1 cellular context compared by ENCODE assay signal in the genomic region with DNA sequence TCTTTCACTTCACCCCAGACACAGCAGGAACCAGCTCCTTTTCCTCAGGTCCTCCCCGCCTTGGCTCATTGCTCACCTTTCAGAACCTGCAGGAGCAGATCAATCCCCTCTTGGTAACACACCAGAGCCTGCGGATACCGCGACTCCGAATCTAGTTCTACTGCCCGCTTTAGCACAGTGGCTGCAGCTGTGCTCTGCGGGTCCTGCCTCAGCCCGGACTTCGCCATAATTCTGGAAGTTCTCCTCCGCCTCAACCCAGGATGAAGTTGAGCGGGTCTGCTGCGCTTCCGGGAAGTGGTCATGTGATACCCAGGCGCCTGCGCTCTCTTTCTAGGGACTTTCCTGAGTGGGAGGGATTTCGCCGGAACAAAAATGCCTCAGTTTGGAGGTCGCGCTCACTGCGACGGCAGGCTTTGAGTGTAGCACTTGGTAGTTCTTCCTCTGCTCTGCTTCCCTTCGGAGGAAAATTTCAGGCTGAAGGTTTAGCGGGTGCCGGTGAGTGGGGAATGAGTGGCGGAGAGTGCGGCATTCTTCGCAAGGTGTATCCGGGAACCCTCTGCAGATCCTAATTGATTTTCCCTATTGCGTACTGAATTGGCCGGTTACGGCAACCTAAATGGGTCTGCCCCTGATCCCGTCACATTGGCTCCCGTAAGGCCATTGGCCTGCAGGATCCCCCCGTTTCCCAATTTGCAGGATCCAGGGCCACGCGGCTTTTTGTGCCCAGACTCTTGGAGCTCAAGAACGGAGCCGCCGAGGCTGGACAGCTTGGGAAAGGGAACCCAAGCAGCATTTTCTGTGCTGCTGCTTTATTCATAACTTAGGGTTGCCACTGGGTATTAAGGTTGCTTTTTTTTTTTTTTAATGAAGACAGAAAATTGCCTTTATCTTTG.
A peak's percentile ranks its signal among the peaks of the same experiment; 100 is the strongest.
TF ChIP-seq lines count a peak whose summit lies in the region.

Gene MITD1, minus strand, starts transcription at position 304 of the 893 bp plus-strand sequence. Its CDS starts 77 bp downstream, at position 227.
Gene MRPL30, plus strand, starts transcription at position 430 of the 893 bp plus-strand sequence. CDS start 5,020 bp downstream, outside the sequence.

TF ChIP-seq in GM12878, 131 proteins besides CTCF, POLR2A, EP300 and RAD21 (continued from another document and continues in another):
- TF ChIP-seq REST (IDR thresholded peaks at IDR 0.05; ENCODE audit: low read depth, low read length): no peak
- peak; percentile 97 for TF ChIP-seq RB1 (IDR thresholded peaks at IDR 0.05; ENCODE audit: borderline replicate concordance)
- no peak for TF ChIP-seq ZNF622 (IDR thresholded peaks at IDR 0.05)
- TF ChIP-seq IKZF2 (IDR thresholded peaks at IDR 0.05): peak; percentile 85 to 88
- peak; percentile 95 for TF ChIP-seq STAT1 (conservative IDR thresholded peaks at IDR 0.05)
- no peak for TF ChIP-seq TCF7 (IDR thresholded peaks at IDR 0.05; ENCODE audit: borderline replicate concordance)
- TF ChIP-seq TARDBP (IDR thresholded peaks at IDR 0.05; ENCODE audit: borderline replicate concordance): 0 out of 2 replicates have a peak, but pooled peaks have one; percentile 78
- TF ChIP-seq STAT3 (IDR thresholded peaks at IDR 0.05; ENCODE audit: low read depth, low read length): no peak
- TF ChIP-seq, protein P1, sequence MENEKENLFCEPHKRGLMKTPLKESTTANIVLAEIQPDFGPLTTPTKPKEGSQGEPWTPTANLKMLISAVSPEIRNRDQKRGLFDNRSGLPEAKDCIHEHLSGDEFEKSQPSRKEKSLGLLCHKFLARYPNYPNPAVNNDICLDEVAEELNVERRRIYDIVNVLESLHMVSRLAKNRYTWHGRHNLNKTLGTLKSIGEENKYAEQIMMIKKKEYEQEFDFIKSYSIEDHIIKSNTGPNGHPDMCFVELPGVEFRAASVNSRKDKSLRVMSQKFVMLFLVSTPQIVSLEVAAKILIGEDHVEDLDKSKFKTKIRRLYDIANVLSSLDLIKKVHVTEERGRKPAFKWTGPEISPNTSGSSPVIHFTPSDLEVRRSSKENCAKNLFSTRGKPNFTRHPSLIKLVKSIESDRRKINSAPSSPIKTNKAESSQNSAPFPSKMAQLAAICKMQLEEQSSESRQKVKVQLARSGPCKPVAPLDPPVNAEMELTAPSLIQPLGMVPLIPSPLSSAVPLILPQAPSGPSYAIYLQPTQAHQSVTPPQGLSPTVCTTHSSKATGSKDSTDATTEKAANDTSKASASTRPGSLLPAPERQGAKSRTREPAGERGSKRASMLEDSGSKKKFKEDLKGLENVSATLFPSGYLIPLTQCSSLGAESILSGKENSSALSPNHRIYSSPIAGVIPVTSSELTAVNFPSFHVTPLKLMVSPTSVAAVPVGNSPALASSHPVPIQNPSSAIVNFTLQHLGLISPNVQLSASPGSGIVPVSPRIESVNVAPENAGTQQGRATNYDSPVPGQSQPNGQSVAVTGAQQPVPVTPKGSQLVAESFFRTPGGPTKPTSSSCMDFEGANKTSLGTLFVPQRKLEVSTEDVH (IDR thresholded peaks at IDR 0.05; ENCODE audit: low read depth, partially characterized antibody): peak; percentile 90
- peak; percentile 87 for TF ChIP-seq IRF4 (IDR thresholded peaks at IDR 0.05; ENCODE audit: low read depth, low read length)
- peak; percentile 69 to 98; a peak in 2 of 4 replicates for TF ChIP-seq ETV6 (conservative IDR thresholded peaks at IDR 0.05 in 1 of 2, IDR thresholded peaks at IDR 0.05 in 1 of 2; ENCODE audit: borderline replicate concordance in 1 of 2, low read depth in 1 of 2)
- 0 out of 2 replicates have a peak, but pooled peaks have one; percentile 77 for TF ChIP-seq RCOR1 (conservative IDR thresholded peaks at IDR 0.05; ENCODE audit: low read depth, low read length)
- TF ChIP-seq BCL3 (IDR thresholded peaks at IDR 0.05; ENCODE audit: borderline replicate concordance, insufficient read depth, low read depth, low read length, poor library complexity, severe bottlenecking): no peak
- peak; percentile 99 for TF ChIP-seq TAF1 (IDR thresholded peaks at IDR 0.05; ENCODE audit: borderline replicate concordance, low read depth, low read length)
- peak; percentile 99 for TF ChIP-seq ZBTB40 (IDR thresholded peaks at IDR 0.05; ENCODE audit: borderline replicate concordance)
- TF ChIP-seq DPF2 (IDR thresholded peaks at IDR 0.05): peak; percentile 58; the same call in 1 of the 2 replicates
- peak; percentile 80 for TF ChIP-seq KLF5 (IDR thresholded peaks at IDR 0.05; ENCODE audit: partially characterized antibody)
- TF ChIP-seq SMAD5 (IDR thresholded peaks at IDR 0.05; ENCODE audit: low read depth): peak; percentile 59; the same call in 1 of the 2 replicates
- no peak for TF ChIP-seq CBX3 (IDR thresholded peaks at IDR 0.05; ENCODE audit: borderline replicate concordance, low read depth)
- peak; percentile 16; the same call in 1 of the 2 replicates for TF ChIP-seq NFIC (IDR thresholded peaks at IDR 0.05; ENCODE audit: low read depth, low read length)
- TF ChIP-seq ZNF274 (IDR thresholded peaks at IDR 0.05; ENCODE audit: insufficient read depth, insufficient read length): no peak
- TF ChIP-seq, protein P2, sequence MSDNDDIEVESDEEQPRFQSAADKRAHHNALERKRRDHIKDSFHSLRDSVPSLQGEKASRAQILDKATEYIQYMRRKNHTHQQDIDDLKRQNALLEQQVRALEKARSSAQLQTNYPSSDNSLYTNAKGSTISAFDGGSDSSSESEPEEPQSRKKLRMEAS (IDR thresholded peaks at IDR 0.05; ENCODE audit: low read depth, low read length): no peak; the same call in 1 of the 2 replicates
- TF ChIP-seq RUNX3 (IDR thresholded peaks at IDR 0.05; ENCODE audit: low read length): peak; percentile 72
- TF ChIP-seq JUNB (IDR thresholded peaks at IDR 0.05): peak; percentile 25; the same call in 1 of the 2 replicates
- TF ChIP-seq IKZF1 (conservative IDR thresholded peaks at IDR 0.05): peak; percentile 98
- TF ChIP-seq SRF (IDR thresholded peaks at IDR 0.05; ENCODE audit: low read depth in 2 of 2, low read length in 2 of 2): peak; percentile 15 to 89; a peak in 2 of 4 replicates
- TF ChIP-seq MXI1 (IDR thresholded peaks at IDR 0.05; ENCODE audit: low read depth, low read length): peak; percentile 86
- TF ChIP-seq, protein P3, sequence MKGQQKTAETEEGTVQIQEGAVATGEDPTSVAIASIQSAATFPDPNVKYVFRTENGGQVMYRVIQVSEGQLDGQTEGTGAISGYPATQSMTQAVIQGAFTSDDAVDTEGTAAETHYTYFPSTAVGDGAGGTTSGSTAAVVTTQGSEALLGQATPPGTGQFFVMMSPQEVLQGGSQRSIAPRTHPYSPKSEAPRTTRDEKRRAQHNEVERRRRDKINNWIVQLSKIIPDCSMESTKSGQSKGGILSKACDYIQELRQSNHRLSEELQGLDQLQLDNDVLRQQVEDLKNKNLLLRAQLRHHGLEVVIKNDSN (IDR thresholded peaks at IDR 0.05; ENCODE audit: borderline replicate concordance, extremely low read length, insufficient read depth, low read depth, low read length): peak; percentile 89
- TF ChIP-seq YBX1 (IDR thresholded peaks at IDR 0.05): no peak
- TF ChIP-seq, protein P4, sequence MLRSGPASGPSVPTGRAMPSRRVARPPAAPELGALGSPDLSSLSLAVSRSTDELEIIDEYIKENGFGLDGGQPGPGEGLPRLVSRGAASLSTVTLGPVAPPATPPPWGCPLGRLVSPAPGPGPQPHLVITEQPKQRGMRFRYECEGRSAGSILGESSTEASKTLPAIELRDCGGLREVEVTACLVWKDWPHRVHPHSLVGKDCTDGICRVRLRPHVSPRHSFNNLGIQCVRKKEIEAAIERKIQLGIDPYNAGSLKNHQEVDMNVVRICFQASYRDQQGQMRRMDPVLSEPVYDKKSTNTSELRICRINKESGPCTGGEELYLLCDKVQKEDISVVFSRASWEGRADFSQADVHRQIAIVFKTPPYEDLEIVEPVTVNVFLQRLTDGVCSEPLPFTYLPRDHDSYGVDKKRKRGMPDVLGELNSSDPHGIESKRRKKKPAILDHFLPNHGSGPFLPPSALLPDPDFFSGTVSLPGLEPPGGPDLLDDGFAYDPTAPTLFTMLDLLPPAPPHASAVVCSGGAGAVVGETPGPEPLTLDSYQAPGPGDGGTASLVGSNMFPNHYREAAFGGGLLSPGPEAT (IDR thresholded peaks at IDR 0.05; ENCODE audit: low read depth): peak; percentile 99
- peak; percentile 80 for TF ChIP-seq POLR2AphosphoS2 (IDR thresholded peaks at IDR 0.05; ENCODE audit: low read depth, low read length)
- TF ChIP-seq CHD4 (IDR thresholded peaks at IDR 0.05): no peak
